In the genomic region with DNA sequence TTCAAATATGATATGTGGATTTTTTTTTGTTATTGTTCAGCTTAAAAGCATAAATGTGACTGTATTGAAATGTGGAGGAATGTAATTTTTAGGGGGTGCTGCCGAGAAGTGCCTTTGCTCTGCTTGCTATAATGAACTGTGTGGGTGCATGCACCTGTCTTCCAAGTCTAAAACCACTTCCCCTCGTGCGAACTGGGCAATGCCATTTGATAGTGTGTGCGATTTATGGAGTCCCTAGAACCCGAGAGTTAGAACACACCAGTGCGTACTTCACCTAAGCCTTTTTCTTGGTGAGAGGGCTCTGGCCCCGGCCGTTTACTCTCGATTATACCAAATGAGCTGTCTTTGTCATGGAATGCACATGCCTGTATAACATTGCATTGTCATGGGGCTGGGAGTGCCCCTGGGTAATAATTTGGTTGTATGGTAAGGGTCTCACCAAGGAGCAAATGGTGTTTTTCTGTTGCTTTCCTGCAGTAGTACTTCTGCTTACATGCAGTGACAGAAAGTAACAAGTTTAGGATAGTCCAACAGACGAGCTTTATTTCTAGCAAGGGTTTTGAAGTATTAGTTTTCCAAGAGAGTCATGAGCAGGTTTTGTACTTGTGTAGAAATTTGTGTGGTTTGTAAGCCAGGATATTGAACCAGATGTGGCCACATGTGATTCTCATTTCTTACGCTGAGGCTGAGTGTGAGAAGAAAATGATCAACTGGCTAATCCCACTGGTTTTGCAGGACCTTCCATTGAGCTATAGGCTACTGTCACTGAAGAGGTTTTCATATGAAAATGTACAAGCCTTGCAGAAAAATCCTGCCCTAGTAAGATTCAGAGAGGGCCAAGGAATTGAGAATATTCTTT, we compare ENCODE assay signal across 8 cellular contexts.
DNase-seq lines count a peak whose midpoint lies in the region; ATAC-seq and TF ChIP-seq lines count a peak whose summit lies in the region.

No MANE protein-coding gene starts in this region.

- peaks cover 31% of the 10 kb centered on the region for H3K4me1 Mint-ChIP-seq in activated CD4-positive, alpha-beta memory T cell treated with anti-CD3 and anti-CD28 coated beads, Interleukin-2, amount 10 ng/mL, durations not matched to agents 7 days and 5 days

- H3K9me3 ChIP-seq in right atrium auricular region (no peaks in the 10 kb centered on the region), lower lobe of right lung (no peaks in the 10 kb centered on the region), tibial nerve (no peaks in the 10 kb centered on the region), mucosa of descending colon (no peaks in the 10 kb centered on the region)

- POLR2A ChIA-PET in activated CD4-positive, alpha-beta memory T cell treated with anti-CD3 and anti-CD28 coated beads, Interleukin-2, amount 10 ng/mL, durations not matched to agents 7 days and 5 days (lab: Charles Lee), result interaction anchor here (0.9 kb wide), 1 partner anchor 245 kb away, joined by 3 read pairs; a partner anchor contains a TSS

- intact Hi-C loops in cardiac septum (cut with DNase I) (loop anchor here (5.0 to 10.0 kb wide), 3 partner anchors 48 to 1278 kb away; no protein-coding TSS in a partner anchor), lower lobe of right lung (cut with DNase I) (loop anchor here (10.0 kb wide), 1 partner anchor 134 kb away; no protein-coding TSS in a partner anchor), mucosa of descending colon (cut with DNase I, micrococcal nuclease) (no loop called here)

- TF ChIP-seq POLR2A in tibial nerve (IDR thresholded peaks at IDR 0.05), result no peak

- no peaks in the 10 kb centered on the region for H3K9me3 Mint-ChIP-seq in activated CD4-positive, alpha-beta memory T cell treated with anti-CD3 and anti-CD28 coated beads, Interleukin-2, amount 10 ng/mL, durations not matched to agents 7 days and 5 days

- CTCF ChIA-PET in activated CD4-positive, alpha-beta memory T cell treated with anti-CD3 and anti-CD28 coated beads, Interleukin-2, amount 10 ng/mL, durations not matched to agents 7 days and 5 days (lab: Charles Lee), result interaction anchor here (0.8 to 1.2 kb wide), 2 partner anchors 241 to 245 kb away, joined by 3 to 5 read pairs; a partner anchor contains a TSS

- no peak for TF ChIP-seq EP300 in tibial nerve (IDR thresholded peaks at IDR 0.05)

- peaks cover 0 to 30% of the 10 kb centered on the region in 2 donors for H3K4me1 ChIP-seq in right atrium auricular region
- peaks cover 19% of the 10 kb centered on the region for H3K4me1 ChIP-seq in lower lobe of right lung
- peaks cover 0 to 39% (median 6%) of the 10 kb centered on the region in 4 donors for H3K4me1 ChIP-seq in tibial nerve
- no peaks in the 10 kb centered on the region for H3K4me1 ChIP-seq in mucosa of descending colon (ENCODE audit: low read depth)

- no peaks in the 10 kb centered on the region for H3K27me3 Mint-ChIP-seq in activated CD4-positive, alpha-beta memory T cell treated with anti-CD3 and anti-CD28 coated beads, Interleukin-2, amount 10 ng/mL, durations not matched to agents 7 days and 5 days

- H3K4me3 ChIP-seq in right atrium auricular region, result no peak overlapping the region
- no peak overlapping the region for H3K4me3 ChIP-seq in lower lobe of right lung
- H3K4me3 ChIP-seq in tibial nerve, result no peak overlapping the region
- H3K4me3 ChIP-seq in mucosa of descending colon, result no peak overlapping the region

- H3K27me3 ChIP-seq in right atrium auricular region (no peaks in the 10 kb centered on the region), lower lobe of right lung (ENCODE audit: low read depth) (no peaks in the 10 kb centered on the region), tibial nerve (no peaks in the 10 kb centered on the region)

- H3K27ac Mint-ChIP-seq in activated CD4-positive, alpha-beta memory T cell treated with anti-CD3 and anti-CD28 coated beads, Interleukin-2, amount 10 ng/mL, durations not matched to agents 7 days and 5 days, result peak overlapping the region; percentile 5

- 82 to 87% methylated on average over 11 of the region's 11 CpGs for WGBS in tibial nerve, 2 donors

- peaks cover 29% of the 10 kb centered on the region for H3K36me3 Mint-ChIP-seq in activated CD4-positive, alpha-beta memory T cell treated with anti-CD3 and anti-CD28 coated beads, Interleukin-2, amount 10 ng/mL, durations not matched to agents 7 days and 5 days (ENCODE audit: low read depth)

- H3K27ac ChIP-seq in right atrium auricular region (peak overlapping the region; percentile 25 to 37), lower lobe of right lung (peak overlapping the region; percentile 1), tibial nerve (peak overlapping the region in 3 of 4 donors; percentile 22 to 53 (median 25))

- DNase-seq in right atrium auricular region (ENCODE audit: low spot score), result no peak
- DNase-seq in cardiac septum (ENCODE audit: low spot score), result no peak
- no peak for DNase-seq in activated CD4-positive, alpha-beta memory T cell treated with anti-CD3 and anti-CD28 coated beads, Interleukin-2, amount 10 ng/mL, durations not matched to agents 7 days and 5 days
- no peak for DNase-seq in lower lobe of right lung
- DNase-seq in tibial nerve (ENCODE audit: low spot score in 2 of 2), result no peak
- no peak for DNase-seq in NCI-H1436 treated with DMSO at 0.1 percent for 48 hours (lab: John Stamatoyannopoulos, UW)
- DNase-seq in cerebellum (ENCODE audit: low spot score), result no peak
- DNase-seq in mucosa of descending colon, result no peak

- H3K4me3 Mint-ChIP-seq in activated CD4-positive, alpha-beta memory T cell treated with anti-CD3 and anti-CD28 coated beads, Interleukin-2, amount 10 ng/mL, durations not matched to agents 7 days and 5 days, result no peak overlapping the region

- TF ChIP-seq CTCF in right atrium auricular region (IDR thresholded peaks at IDR 0.05) (no peak), lower lobe of right lung (IDR thresholded peaks at IDR 0.05) (no peak), tibial nerve (IDR thresholded peaks at IDR 0.05) (no peak), mucosa of descending colon (IDR thresholded peaks at IDR 0.05) (no peak)

- H3K36me3 ChIP-seq in right atrium auricular region, result peaks cover 18% of the 10 kb centered on the region
- peaks cover 33% of the 10 kb centered on the region for H3K36me3 ChIP-seq in lower lobe of right lung
- peaks cover 0 to 18% (median 10%) of the 10 kb centered on the region in 3 donors for H3K36me3 ChIP-seq in tibial nerve
- H3K36me3 ChIP-seq in mucosa of descending colon (ENCODE audit: low read depth), result no peaks in the 10 kb centered on the region

- ATAC-seq in lower lobe of right lung (no peak), mucosa of descending colon (no peak)

Comparison
In these comparisons a context has a peak if more than half of its experiments do, and no peak if none do; other contexts are left out.
1. intact Hi-C loops: an anchor here in cardiac septum (5.0 to 10.0 kb wide) and lower lobe of right lung (10.0 kb wide); none called in mucosa of descending colon.